Comparison of ENCODE assay signal across 15 cellular contexts in genomic region chr2:45674035-45674791, GRCh38. TPM values are rescaled to one million over a fixed set of nuclear protein-coding genes. Genes with fewer than 3 reads are reported as not detected.
DNase-seq lines count a peak whose midpoint lies in the region; ATAC-seq and TF ChIP-seq lines count a peak whose summit lies in the region.
"Had no signal": no experiment of that assay in that cellular context is flagged by ENCODE, and none has a peak within 500 bp of the region (broad histone marks: within the 10 kb centered on the region; RNA-seq: fewer than 3 reads in every experiment).

No MANE protein-coding gene starts in this region.

- H3K4me1 ChIP-seq in upper lobe of right lung = peaks cover 32% of the 10 kb centered on the region

- peak; percentile 17 for ATAC-seq in upper lobe of right lung

- no peak for TF ChIP-seq CTCF in cardiac fibroblast (IDR thresholded peaks at IDR 0.05; ENCODE audit: low read depth, low read length)
- no peak for TF ChIP-seq CTCF in mesothelial cell of epicardium (IDR thresholded peaks at IDR 0.05; ENCODE audit: unreplicated experiment)
- no peak for TF ChIP-seq CTCF in upper lobe of right lung (IDR thresholded peaks at IDR 0.05)

- H3K27me3 Mint-ChIP-seq in mesothelial cell of epicardium (ENCODE audit: low read depth) = no peaks in the 10 kb centered on the region
- H3K27me3 Mint-ChIP-seq: CD8-positive, alpha-beta memory T cell had no signal

- H3K4me3 Mint-ChIP-seq in mesothelial cell of epicardium = peak overlapping the region; percentile 1
- H3K4me3 Mint-ChIP-seq: activated naive CD4-positive, alpha-beta T cell treated with anti-CD3 and anti-CD28 coated beads for 36 hours; CD8-positive, alpha-beta memory T cell had no signal

- H3K4me1 Mint-ChIP-seq in mesothelial cell of epicardium = peaks cover 54% of the 10 kb centered on the region

- H3K36me3 Mint-ChIP-seq in mesothelial cell of epicardium = no peaks in the 10 kb centered on the region

- H3K4me3 ChIP-seq in cardiac fibroblast (replicated peaks in 1 of 2; ENCODE audit: low read depth in 2 of 2, low read length in 2 of 2) (no peak overlapping the region), upper lobe of right lung (no peak overlapping the region)

- no peaks in the 10 kb centered on the region for H3K9me3 Mint-ChIP-seq in mesothelial cell of epicardium
- H3K9me3 Mint-ChIP-seq: activated naive CD4-positive, alpha-beta T cell treated with anti-CD3 and anti-CD28 coated beads for 36 hours; CD8-positive, alpha-beta memory T cell had no signal

- intact Hi-C loops in upper lobe of right lung (cut with DNase I) = no loop called here

- H3K36me3 ChIP-seq in upper lobe of right lung = no peaks in the 10 kb centered on the region

- no peaks in the 10 kb centered on the region for H3K27me3 ChIP-seq in upper lobe of right lung

- DNase-seq in HT-29 (ENCODE audit: low spot score) (peak; percentile 43), cardiac fibroblast (ENCODE audit: low read depth in 2 of 2) (peak; percentile 10 to 18), mesothelial cell of epicardium (ENCODE audit: low spot score in 2 of 2, unreplicated experiment in 2 of 2) (no peak), upper lobe of right lung (no peak), hepatic stellate cell (ENCODE audit: low spot score) (no peak), AG20443 (ENCODE audit: low spot score) (no peak), COR-L47 (lab: John Stamatoyannopoulos, UW) (no peak)
- DNase-seq: activated naive CD4-positive, alpha-beta T cell treated with anti-CD3 and anti-CD28 coated beads for 36 hours; CD8-positive, alpha-beta memory T cell; erythroblast; KG1; NCI-H187; NCI-H82; SIG-M5; stimulated activated CD4-positive, alpha-beta T cell treated with anti-CD3 and anti-CD28 coated beads, Interleukin-2, amount 100 ng/mL, for 48 hours had no signal

- peak overlapping the region; percentile 74 for H3K27ac ChIP-seq in upper lobe of right lung

- peak overlapping the region; percentile 95 for H3K27ac Mint-ChIP-seq in mesothelial cell of epicardium
- H3K27ac Mint-ChIP-seq: activated naive CD4-positive, alpha-beta T cell treated with anti-CD3 and anti-CD28 coated beads for 36 hours had no signal

- H3K9me3 ChIP-seq in upper lobe of right lung = no peaks in the 10 kb centered on the region

RNA-seq across cellular contexts. Expression of gene PRKCE, which starts 22.7 kb away (rescaled TPM):
- total RNA-seq in HT-29 (2014; rRNA removed; shearing (Covaris generic)) = 17.7 and 21.2 TPM in 2 replicates
- 18.1 to 18.5 TPM (median 18.4 TPM) in 3 replicates for total RNA-seq in mesothelial cell of epicardium
- total RNA-seq in upper lobe of right lung = 65.6 TPM

Comparison
In these comparisons a context has a peak if more than half of its experiments do, and no peak if none do; other contexts are left out.
1. DNase-seq: peak in HT-29 (single experiment) and cardiac fibroblast (2 of 2); none in mesothelial cell of epicardium (0 of 2), upper lobe of right lung (single experiment), hepatic stellate cell (single experiment), AG20443 (single experiment) and COR-L47 (single experiment).